8 cellular contexts compared by ENCODE assay signal in genomic region chr16:2429037-2429770, GRCh38. TPM values are rescaled to one million over a fixed set of nuclear protein-coding genes. Genes with fewer than 3 reads are reported as not detected.
DNase-seq lines count a peak whose midpoint lies in the region; ATAC-seq and TF ChIP-seq lines count a peak whose summit lies in the region.

A gene with protein sequence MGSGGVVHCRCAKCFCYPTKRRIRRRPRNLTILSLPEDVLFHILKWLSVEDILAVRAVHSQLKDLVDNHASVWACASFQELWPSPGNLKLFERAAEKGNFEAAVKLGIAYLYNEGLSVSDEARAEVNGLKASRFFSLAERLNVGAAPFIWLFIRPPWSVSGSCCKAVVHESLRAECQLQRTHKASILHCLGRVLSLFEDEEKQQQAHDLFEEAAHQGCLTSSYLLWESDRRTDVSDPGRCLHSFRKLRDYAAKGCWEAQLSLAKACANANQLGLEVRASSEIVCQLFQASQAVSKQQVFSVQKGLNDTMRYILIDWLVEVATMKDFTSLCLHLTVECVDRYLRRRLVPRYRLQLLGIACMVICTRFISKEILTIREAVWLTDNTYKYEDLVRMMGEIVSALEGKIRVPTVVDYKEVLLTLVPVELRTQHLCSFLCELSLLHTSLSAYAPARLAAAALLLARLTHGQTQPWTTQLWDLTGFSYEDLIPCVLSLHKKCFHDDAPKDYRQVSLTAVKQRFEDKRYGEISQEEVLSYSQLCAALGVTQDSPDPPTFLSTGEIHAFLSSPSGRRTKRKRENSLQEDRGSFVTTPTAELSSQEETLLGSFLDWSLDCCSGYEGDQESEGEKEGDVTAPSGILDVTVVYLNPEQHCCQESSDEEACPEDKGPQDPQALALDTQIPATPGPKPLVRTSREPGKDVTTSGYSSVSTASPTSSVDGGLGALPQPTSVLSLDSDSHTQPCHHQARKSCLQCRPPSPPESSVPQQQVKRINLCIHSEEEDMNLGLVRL (plus strand): TSS chr16:2429447. CDS start chr16:2429482, 35 bp downstream.

- no peak for TF ChIP-seq CTCF in RWPE1 (conservative IDR thresholded peaks at IDR 0.05; ENCODE audit: low read depth)
- TF ChIP-seq CTCF in fibroblast of the aortic adventitia (IDR thresholded peaks at IDR 0.05; ENCODE audit: insufficient read depth, low read length) = no peak
- TF ChIP-seq CTCF in nephron (IDR thresholded peaks at IDR 0.05; ENCODE audit: unreplicated experiment in 3 of 3) = no peak

- peak within 1 kb of the TSS; percentile 79 for H3K27ac ChIP-seq in RWPE1

- H3K27me3 Mint-ChIP-seq in nephron (ENCODE audit: low read depth) = no peaks in the 10 kb centered on the region

- POLR2A ChIA-PET in RWPE1 (lab: Yijun Ruan, JAX; ENCODE audit: low non-redundant PET) = interaction anchor here (1.0 kb wide), 1 partner anchor 69 kb away, joined by 4 read pairs; no protein-coding TSS in a partner anchor

- peak; percentile 98 for DNase-seq in ELF-1 (ENCODE audit: low read depth, low spot score)
- peak; percentile 86 for DNase-seq in H4 (ENCODE audit: low spot score)
- DNase-seq in LoVo (ENCODE audit: low spot score) = peak; percentile 94
- DNase-seq in RWPE1 (ENCODE audit: low spot score) = peak; percentile 99
- DNase-seq in activated effector memory CD4-positive, alpha-beta T cell treated with Interleukin-2 at 50 U/mL for 16 hours = peak; percentile 98
- DNase-seq in fibroblast of the aortic adventitia (ENCODE audit: low read depth) = peak; percentile 91
- DNase-seq in stimulated activated naive CD8-positive, alpha-beta T cell treated with anti-CD3 and anti-CD28 coated beads, Interleukin-15, Interleukin-2, amounts not matched to agents 100 U/mL and 50 U/mL, for 24 hours = peak; percentile 99

- ATAC-seq in stimulated activated naive CD8-positive, alpha-beta T cell treated with anti-CD3 and anti-CD28 coated beads, Interleukin-15, Interleukin-2, amounts not matched to agents 100 U/mL and 50 U/mL, for 24 hours = peak; percentile 97

- peak within 1 kb of the TSS; percentile 87 to 92 (median 91) for H3K4me3 Mint-ChIP-seq in nephron

- CTCF ChIA-PET in RWPE1 (lab: Yijun Ruan, JAX) = interaction anchor here (0.6 to 3.3 kb wide), 7 partner anchors 11 to 1025 kb away, joined by 3 to 14 read pairs (median 5); no protein-coding TSS in a partner anchor

- H3K36me3 Mint-ChIP-seq in nephron (ENCODE audit: low read depth) = peaks cover 15% of the 10 kb centered on the region

- no peaks in the 10 kb centered on the region for H3K9me3 Mint-ChIP-seq in nephron

- peak within 1 kb of the TSS; percentile 85 for H3K4me3 ChIP-seq in fibroblast of the aortic adventitia (ENCODE audit: low read depth, low read length)

- peaks cover 18% of the 10 kb centered on the region for H3K4me1 Mint-ChIP-seq in nephron

- H3K27ac Mint-ChIP-seq in nephron = peak within 1 kb of the TSS in 2 of 3 experiments; percentile 59 to 62

RNA-seq across cellular contexts. Expression of the gene that starts here (rescaled TPM):
- 26.1 and 35.8 TPM in 2 replicates for total RNA-seq in H4 (2014; rRNA removed; shearing (Covaris generic))
- total RNA-seq in fibroblast of the aortic adventitia (ENCODE audit: low replicate concordance) = 2.2 and 21.1 TPM in 2 replicates

Comparison
In these comparisons a context has a peak if more than half of its experiments do, and no peak if none do; other contexts are left out.
1. Peak in every context shown above with its lines: DNase-seq, ATAC-seq, H3K4me3 ChIP-seq and H3K27ac ChIP-seq.